29 cellular contexts compared by ENCODE assay signal in the genomic region with DNA sequence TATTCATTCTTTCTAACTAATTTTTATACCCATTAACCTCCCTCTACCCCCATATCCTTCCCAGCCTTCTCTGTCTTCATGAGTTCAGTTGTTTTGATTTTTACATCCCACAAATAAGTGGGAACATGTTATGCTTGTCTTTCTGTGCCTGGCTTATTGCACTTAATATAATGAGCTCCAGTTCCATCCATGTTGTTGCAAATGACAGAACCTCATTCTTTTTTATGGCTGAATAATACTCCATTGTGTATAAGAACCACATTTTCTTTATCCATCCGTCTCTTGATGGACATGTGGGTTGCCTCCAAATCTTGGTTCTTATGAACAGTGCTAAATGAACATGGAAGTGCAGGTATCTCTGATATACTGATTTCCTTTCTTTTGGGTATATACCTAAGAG.
"Had no signal": no experiment of that assay in that cellular context is flagged by ENCODE, and none has a peak within 500 bp of the region (broad histone marks: within the 10 kb centered on the region; RNA-seq: fewer than 3 reads in every experiment).

No MANE protein-coding gene starts in this region.

- H3K4me1 ChIP-seq: parathyroid adenoma, right lobe of liver had no signal

- H3K9ac ChIP-seq: neural progenitor cell, parathyroid adenoma had no signal

- H3K4me3 ChIP-seq: neural progenitor cell, ovary, psoas muscle, right lobe of liver, skin epidermis, smooth muscle cell, spleen, stomach, thoracic aorta, thyroid gland, tibial nerve, upper lobe of left lung, uterus had no signal

- H3K27ac ChIP-seq: neural progenitor cell, ovary, parathyroid adenoma, psoas muscle, right lobe of liver, thoracic aorta, upper lobe of left lung, uterus had no signal

- H3K4me3 Mint-ChIP-seq: naive thymus-derived CD4-positive, alpha-beta T cell; natural killer cell; nephron; neural progenitor cell; stimulated activated naive B cell treated with anti-CD40 and anti-IgM and Interleukin-4, amounts not matched to agents 10 μg/mL and 1 μg/mL and 100 μg/mL, for 72 hours; stimulated activated naive CD8-positive, alpha-beta T cell treated with anti-CD3 and anti-CD28 coated beads, Interleukin-15, Interleukin-2, amounts not matched to agents 100 ng/mL and 50 ng/mL, for 24 hours had no signal

- ATAC-seq: naive thymus-derived CD4-positive, alpha-beta T cell; natural killer cell; psoas muscle; right cardiac atrium; right lobe of liver; stimulated activated naive B cell treated with anti-CD40 and anti-IgM and Interleukin-4, amounts not matched to agents 10 μg/mL and 1 μg/mL and 100 μg/mL, for 72 hours had no signal

- H3K36me3 ChIP-seq: neural progenitor cell, ovary, right lobe of liver, thoracic aorta, thyroid gland, upper lobe of left lung, uterus had no signal

- H3K9me3 ChIP-seq: ovary, psoas muscle, right lobe of liver, spleen, stomach, thoracic aorta, thyroid gland, tibial nerve, upper lobe of left lung, uterus had no signal

- H2AFZ ChIP-seq: neural progenitor cell, parathyroid adenoma had no signal

- H3K27me3 ChIP-seq: neural progenitor cell, ovary, right lobe of liver, spleen, stomach, thyroid gland, tibial nerve, upper lobe of left lung, uterus had no signal

- H3K27me3 Mint-ChIP-seq: naive thymus-derived CD4-positive, alpha-beta T cell; progenitor cell of endocrine pancreas; stimulated activated naive B cell treated with anti-CD40 and anti-IgM and Interleukin-4, amounts not matched to agents 10 μg/mL and 1 μg/mL and 100 μg/mL, for 72 hours; stimulated activated naive CD8-positive, alpha-beta T cell treated with anti-CD3 and anti-CD28 coated beads, Interleukin-15, Interleukin-2, amounts not matched to agents 100 ng/mL and 50 ng/mL, for 24 hours had no signal

- H3K4me2 ChIP-seq: neural progenitor cell, smooth muscle cell had no signal

- H3K9me3 Mint-ChIP-seq: naive thymus-derived CD4-positive, alpha-beta T cell; natural killer cell; stimulated activated naive B cell treated with anti-CD40 and anti-IgM and Interleukin-4, amounts not matched to agents 10 μg/mL and 1 μg/mL and 100 μg/mL, for 72 hours; stimulated activated naive CD8-positive, alpha-beta T cell treated with anti-CD3 and anti-CD28 coated beads, Interleukin-15, Interleukin-2, amounts not matched to agents 100 ng/mL and 50 ng/mL, for 24 hours had no signal

- H3K27ac Mint-ChIP-seq: natural killer cell; nephron; neural progenitor cell; progenitor cell of endocrine pancreas; stimulated activated naive CD8-positive, alpha-beta T cell treated with anti-CD3 and anti-CD28 coated beads, Interleukin-15, Interleukin-2, amounts not matched to agents 100 ng/mL and 50 ng/mL, for 24 hours had no signal

- DNase-seq: naive thymus-derived CD4-positive, alpha-beta T cell; natural killer cell; occipital lobe; psoas muscle; right cardiac atrium; right lobe of liver; stimulated activated CD4-positive, alpha-beta T cell treated with anti-CD3 and anti-CD28 coated beads, Interleukin-12 subunit alpha, Interleukin-12 subunit beta, amount 100 ng/mL, for 4 hours; stimulated activated CD4-positive, alpha-beta T cell treated with anti-CD3 and anti-CD28 coated beads, Interleukin-1b, Interleukin-23, amount 100 ng/mL, for 48 hours; stimulated activated CD4-positive, alpha-beta T cell treated with anti-CD3 and anti-CD28 coated beads, Interleukin-4, amount 100 ng/mL, for 1 hour; stimulated activated CD4-positive, alpha-beta T cell treated with anti-CD3 and anti-CD28 coated beads, Interleukin-4, amount 100 ng/mL, for 4 hours; stimulated activated CD8-positive, alpha-beta memory T cell treated with anti-CD3 and anti-CD28 coated beads, Interleukin-4, amount 100 ng/mL, for 48 hours; stimulated activated naive B cell treated with anti-CD40 and anti-IgM and Interleukin-4, amounts not matched to agents 10 μg/mL and 1 μg/mL and 100 μg/mL, for 72 hours; stimulated activated naive CD4-positive, alpha-beta T cell treated with Interleukin-2 at 50 U/mL for 16 hours; stomach; thyroid gland; trophoblast cell; upper lobe of left lung; uterus had no signal

- H3K36me3 Mint-ChIP-seq: natural killer cell had no signal
